23 cellular contexts compared by ENCODE assay signal in the genomic region with DNA sequence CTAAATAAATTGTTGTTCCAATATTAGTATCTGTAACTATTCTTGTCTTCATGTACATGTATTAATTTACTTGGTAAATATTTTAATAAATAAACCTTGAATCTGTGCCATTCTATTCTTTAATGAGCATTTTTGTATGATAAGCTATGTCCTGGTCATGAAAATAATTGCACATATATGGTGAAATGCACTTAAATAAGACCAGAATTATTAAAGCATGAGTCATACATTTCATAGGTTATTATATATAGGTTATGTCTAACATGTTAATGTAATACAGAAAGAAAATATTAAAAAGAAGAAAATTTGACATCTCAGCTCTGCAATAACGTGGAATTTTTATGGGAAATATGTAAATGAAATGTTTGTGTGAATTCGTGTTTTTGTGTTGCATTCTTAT.
"Had no signal": no experiment of that assay in that cellular context is flagged by ENCODE, and none has a peak within 500 bp of the region (broad histone marks: within the 10 kb centered on the region; RNA-seq: fewer than 3 reads in every experiment).

No MANE protein-coding gene starts in this region.

- H3K4me1 Mint-ChIP-seq: nephron; stimulated activated naive B cell treated with anti-CD40 and anti-IgM and Interleukin-4, amounts not matched to agents 10 μg/mL and 1 μg/mL and 100 μg/mL, for 72 hours had no signal

- H3K36me3 Mint-ChIP-seq: mesothelial cell of epicardium; naive thymus-derived CD4-positive, alpha-beta T cell; neural progenitor cell had no signal

- H3K4me3 Mint-ChIP-seq: effector memory CD8-positive, alpha-beta T cell; mesothelial cell of epicardium; naive thymus-derived CD4-positive, alpha-beta T cell; nephron; neural progenitor cell; stimulated activated naive B cell treated with anti-CD40 and anti-IgM and Interleukin-4, amounts not matched to agents 10 μg/mL and 1 μg/mL and 100 μg/mL, for 72 hours; stimulated activated naive CD8-positive, alpha-beta T cell treated with anti-CD3 and anti-CD28 coated beads, Interleukin-15, Interleukin-2, amounts not matched to agents 100 ng/mL and 50 ng/mL, for 24 hours had no signal

- ATAC-seq: effector memory CD8-positive, alpha-beta T cell; left lobe of liver; mucosa of descending colon; naive thymus-derived CD4-positive, alpha-beta T cell; right lobe of liver; stimulated activated naive B cell treated with anti-CD40 and anti-IgM and Interleukin-4, amounts not matched to agents 10 μg/mL and 1 μg/mL and 100 μg/mL, for 72 hours; upper lobe of right lung had no signal

- H3K27ac Mint-ChIP-seq: effector memory CD8-positive, alpha-beta T cell; mesothelial cell of epicardium; naive thymus-derived CD4-positive, alpha-beta T cell; nephron; neural progenitor cell; progenitor cell of endocrine pancreas; stimulated activated naive B cell treated with anti-CD40 and anti-IgM and Interleukin-4, amounts not matched to agents 10 μg/mL and 1 μg/mL and 100 μg/mL, for 72 hours; stimulated activated naive CD8-positive, alpha-beta T cell treated with anti-CD3 and anti-CD28 coated beads, Interleukin-15, Interleukin-2, amounts not matched to agents 100 ng/mL and 50 ng/mL, for 24 hours had no signal

- H3K27ac ChIP-seq: neural progenitor cell, parathyroid adenoma, right lobe of liver, thoracic aorta, tibial nerve, upper lobe of right lung, uterus had no signal

- DNase-seq: cortex of kidney; effector memory CD8-positive, alpha-beta T cell; hypothalamus; kidney; mesenchymal stem cell; mucosa of descending colon; naive thymus-derived CD4-positive, alpha-beta T cell; right lobe of liver; small intestine; stimulated activated CD4-positive, alpha-beta T cell treated with anti-CD3 and anti-CD28 coated beads, Interleukin-15, amount 100 ng/mL, for 24 hours; stimulated activated CD4-positive, alpha-beta T cell treated with anti-CD3 and anti-CD28 coated beads, Interleukin-2, amount 100 ng/mL, for 48 hours; stimulated activated naive B cell treated with anti-CD40 and anti-IgM and Interleukin-4, amounts not matched to agents 10 μg/mL and 1 μg/mL and 100 μg/mL, for 72 hours; upper lobe of right lung; uterus had no signal

- H3K9me3 Mint-ChIP-seq: effector memory CD8-positive, alpha-beta T cell; neural progenitor cell; stimulated activated naive CD8-positive, alpha-beta T cell treated with anti-CD3 and anti-CD28 coated beads, Interleukin-15, Interleukin-2, amounts not matched to agents 100 ng/mL and 50 ng/mL, for 24 hours had no signal

- H3K27me3 Mint-ChIP-seq: naive thymus-derived CD4-positive, alpha-beta T cell; progenitor cell of endocrine pancreas; stimulated activated naive B cell treated with anti-CD40 and anti-IgM and Interleukin-4, amounts not matched to agents 10 μg/mL and 1 μg/mL and 100 μg/mL, for 72 hours had no signal
